In genomic region chr11:106389096-106389495, GRCh38 we compare ENCODE assay signal across 14 cellular contexts.
DNase-seq lines count a peak whose midpoint lies in the region; ATAC-seq and TF ChIP-seq lines count a peak whose summit lies in the region.
"Had no signal": no experiment of that assay in that cellular context is flagged by ENCODE, and none has a peak within 500 bp of the region (broad histone marks: within the 10 kb centered on the region; RNA-seq: fewer than 3 reads in every experiment).

No MANE protein-coding gene starts in this region.

- no peaks in the 10 kb centered on the region for H3K4me1 ChIP-seq in mucosa of descending colon (ENCODE audit: low read depth)
- H3K4me1 ChIP-seq: BLaER1 treated with 17β-estradiol and CSF1 and Interleukin-3, amounts not matched to agents 10 nM and 100 nM; gastrocnemius medialis had no signal

- no peak overlapping the region for H3K4me3 ChIP-seq in fibroblast of mammary gland (ENCODE audit: control insufficient read depth, low read depth, low read length)
- H3K4me3 ChIP-seq in mucosa of descending colon, result no peak overlapping the region
- H3K4me3 ChIP-seq: BLaER1 treated with 17β-estradiol and CSF1 and Interleukin-3, amounts not matched to agents 10 nM and 100 nM; gastrocnemius medialis had no signal

- ATAC-seq in mucosa of descending colon, result no peak
- no peak for ATAC-seq in HG02763 (IDR thresholded peaks at IDR 0.05; ENCODE audit: unreplicated experiment)
- ATAC-seq: activated naive CD4-positive, alpha-beta T cell treated with anti-CD3 and anti-CD28 coated beads, Interleukin-2, amount 50 U/mL, for 72 hours; gastrocnemius medialis had no signal

- peak; percentile 76 for DNase-seq in EL
- DNase-seq in RPMI7951 (ENCODE audit: low read depth), result peak; percentile 81
- DNase-seq in fibroblast of mammary gland (ENCODE audit: low read depth), result peak; percentile 77
- peak; percentile 82 for DNase-seq in renal cortical epithelial cell (ENCODE audit: low read depth)
- DNase-seq in NCI-H82 (lab: John Stamatoyannopoulos, UW), result no peak
- no peak for DNase-seq in mucosa of descending colon
- no peak for DNase-seq in NCI-H1417 (lab: John Stamatoyannopoulos, UW)
- DNase-seq: activated CD8-positive, alpha-beta memory T cell treated with anti-CD3 and anti-CD28 coated beads, Interleukin-2, amount 50 U/mL, for 4 hours; gastrocnemius medialis; naive B cell; stimulated activated CD4-positive, alpha-beta T cell treated with anti-CD3 and anti-CD28 coated beads, Interleukin-2, amount 100 ng/mL, for 48 hours had no signal

- intact Hi-C loops in mucosa of descending colon (cut with DNase I, micrococcal nuclease), result no loop called here

- H3K36me3 ChIP-seq in mucosa of descending colon (ENCODE audit: low read depth), result no peaks in the 10 kb centered on the region
- H3K36me3 ChIP-seq: BLaER1 treated with 17β-estradiol and CSF1 and Interleukin-3, amounts not matched to agents 10 nM and 100 nM; gastrocnemius medialis had no signal

- TF ChIP-seq CTCF in fibroblast of mammary gland (conservative IDR thresholded peaks at IDR 0.05; ENCODE audit: control insufficient read depth, insufficient read depth, low read depth, low read length) (no peak), mucosa of descending colon (IDR thresholded peaks at IDR 0.05) (no peak)

- peaks cover 7% of the 10 kb centered on the region for H3K9me3 ChIP-seq in mucosa of descending colon
- H3K9me3 ChIP-seq: BLaER1 treated with 17β-estradiol and CSF1 and Interleukin-3, amounts not matched to agents 10 nM and 100 nM; gastrocnemius medialis had no signal

Comparison
In these comparisons a context has a peak if more than half of its experiments do, and no peak if none do; other contexts are left out.
1. DNase-seq: peak in EL (single experiment), RPMI7951 (single experiment), fibroblast of mammary gland (single experiment) and renal cortical epithelial cell (single experiment); none in NCI-H82 (single experiment), mucosa of descending colon (0 of 3) and NCI-H1417 (0 of 3).